In genomic region chr14:95072310-95072709, GRCh38 we compare ENCODE assay signal across 17 cellular contexts.
DNase-seq lines count a peak whose midpoint lies in the region; ATAC-seq, FAIRE-seq and TF ChIP-seq lines count a peak whose summit lies in the region.
"Had no signal": no experiment of that assay in that cellular context is flagged by ENCODE, and none has a peak within 500 bp of the region (broad histone marks: within the 10 kb centered on the region; RNA-seq: fewer than 3 reads in every experiment).

No MANE protein-coding gene starts in this region.

- no peaks in the 10 kb centered on the region for H3K79me2 ChIP-seq in K562 (ENCODE audit: control insufficient read depth, insufficient read depth, low read length)

- in situ Hi-C loops in GM13976 (cut with MboI; ENCODE audit: low sequenced_read_pairs, unreplicated experiment) (no loop called here), K562 (cut with MboI) (no loop called here)

- H3K9me1 ChIP-seq in K562 (ENCODE audit: control insufficient read depth, insufficient read depth, low read length) = no peaks in the 10 kb centered on the region

- no peaks in the 10 kb centered on the region for H3K9me3 ChIP-seq in K562 (replicated peaks; ENCODE audit: control insufficient read depth, insufficient read depth, low read depth, low read length)
- H3K9me3 ChIP-seq in stomach smooth muscle (ENCODE audit: control insufficient read depth in 2 of 2, low read length in 2 of 2) = no peaks in the 10 kb centered on the region
- peaks cover 0 to 11% (median 0%) of the 10 kb centered on the region in 11 donors for H3K9me3 ChIP-seq in heart right ventricle
- H3K9me3 ChIP-seq: A549 had no signal

- peak overlapping the region; percentile 47 for H3K4me3 Mint-ChIP-seq in mesothelial cell of epicardium
- H3K4me3 Mint-ChIP-seq: CD4-positive, alpha-beta T cell; H9 had no signal

- no peak overlapping the region for H3K4me2 ChIP-seq in K562 (ENCODE audit: insufficient read depth, low read length)
- H3K4me2 ChIP-seq: A549 had no signal

- H3K4me1 ChIP-seq in K562 (replicated peaks in 1 of 2; ENCODE audit: control insufficient read depth in 2 of 2, insufficient read depth in 2 of 2, low read length in 2 of 2) = no peaks in the 10 kb centered on the region
- H3K4me1 ChIP-seq in stomach smooth muscle (ENCODE audit: control insufficient read depth, insufficient read depth, low read length) = no peaks in the 10 kb centered on the region
- H3K4me1 ChIP-seq in heart right ventricle = no peaks in the 10 kb centered on the region
- H3K4me1 ChIP-seq: A549 had no signal

- no peaks in the 10 kb centered on the region for H3K36me3 ChIP-seq in K562 (ENCODE audit: control insufficient read depth, insufficient read depth, low read length)
- H3K36me3 ChIP-seq in stomach smooth muscle (ENCODE audit: control insufficient read depth in 2 of 2, insufficient read depth in 2 of 2, low read length in 2 of 2) = no peaks in the 10 kb centered on the region
- no peaks in the 10 kb centered on the region for H3K36me3 ChIP-seq in heart right ventricle

- CTCF ChIA-PET in K562 (lab: Yijun Ruan, JAX; ENCODE audit: low intra/inter-chr PET ratio) = no interaction called here

- no peaks in the 10 kb centered on the region for H3K9me3 Mint-ChIP-seq in mesothelial cell of epicardium
- H3K9me3 Mint-ChIP-seq: CD4-positive, alpha-beta T cell; H9 had no signal

- BruUV-seq in K562 (replicated peaks; lab: Mats Ljungman, UMichigan) = no TSS peak

- no peak for TF ChIP-seq POLR2A in K562 (conservative IDR thresholded peaks at IDR 0.05)

- no peak for TF ChIP-seq EP300 in K562 (IDR thresholded peaks at IDR 0.05; ENCODE audit: low read length)

- no peaks in the 10 kb centered on the region for H3K36me3 Mint-ChIP-seq in mesothelial cell of epicardium

- FAIRE-seq in K562 (lab: Jason Lieb, UNC) = no peak
- FAIRE-seq: A549, GM12892, H1 had no signal

- no peak for ATAC-seq in K562
- ATAC-seq in HG03565 (IDR thresholded peaks at IDR 0.05; ENCODE audit: unreplicated experiment) = no peak
- ATAC-seq in heart right ventricle = no peak
- ATAC-seq: A549 had no signal

- H3K27ac Mint-ChIP-seq in mesothelial cell of epicardium = peak overlapping the region; percentile 64
- H3K27ac Mint-ChIP-seq: CD4-positive, alpha-beta T cell; H9 had no signal

- POLR2A ChIA-PET in K562 (lab: Yijun Ruan, JAX) = no interaction called here

- TF ChIP-seq RAD21 in K562 (CRISPR knock-in tag; conservative IDR thresholded peaks at IDR 0.05 in 1 of 2, IDR thresholded peaks at IDR 0.05 in 1 of 2) = no peak

- 3% methylated on average over 6 of the region's 6 CpGs for WGBS in K562 (ENCODE audit: insufficient coverage, low coverage, missing lambda C conversion rate)
- 83% methylated on average over 6 of the region's 6 CpGs for WGBS in heart right ventricle, 2 donors

- H3K4me3 ChIP-seq in K562 (no peak overlapping the region), stomach smooth muscle (ENCODE audit: low read length in 2 of 2) (peak overlapping the region; percentile 6 to 40), heart right ventricle (no peak overlapping the region)
- H3K4me3 ChIP-seq: A549 had no signal

- no peak overlapping the region for H3K27ac ChIP-seq in K562 (ENCODE audit: extremely low read depth, low read depth, low read length)
- H3K27ac ChIP-seq in stomach smooth muscle (ENCODE audit: low read length) = no peak overlapping the region
- no peak overlapping the region for H3K27ac ChIP-seq in heart right ventricle
- H3K27ac ChIP-seq: 22Rv1, A549, C4-2B had no signal

- peaks cover 2 to 18% of the 10 kb centered on the region in 2 experiments; a peak in 4 of 5 replicates for H3K27me3 ChIP-seq in K562 (ENCODE audit: control insufficient read depth in 2 of 2, insufficient read depth in 2 of 2, low read length in 2 of 2)
- peaks cover 0 to 7% of the 10 kb centered on the region in 2 donors for H3K27me3 ChIP-seq in stomach smooth muscle (ENCODE audit: control insufficient read depth in 1 of 2, insufficient read depth in 2 of 2, low read length in 2 of 2)
- H3K27me3 ChIP-seq in heart right ventricle = peaks cover 0 to 43% (median 6%) of the 10 kb centered on the region in 7 donors

- H3K9ac ChIP-seq in K562 (ENCODE audit: insufficient read depth in 1 of 2, low read depth in 2 of 2, low read length in 2 of 2) (no peak overlapping the region), stomach smooth muscle (ENCODE audit: low read length in 2 of 2) (no peak overlapping the region)

- TF ChIP-seq CTCF in GM13976 (IDR thresholded peaks at IDR 0.05; ENCODE audit: borderline replicate concordance, control extremely low read depth, extremely low read depth, insufficient read depth, missing control alignments) (no peak), K562 (IDR thresholded peaks at IDR 0.05 in 2 of 3, conservative IDR thresholded peaks at IDR 0.05 in 1 of 3; ENCODE audit: insufficient read depth in 2 of 3, low read depth in 1 of 3, low read length in 3 of 3) (no peak), mesothelial cell of epicardium (IDR thresholded peaks at IDR 0.05; ENCODE audit: unreplicated experiment) (no peak), heart right ventricle (IDR thresholded peaks at IDR 0.05) (no peak)

- DNase-seq in GM13976 (ENCODE audit: low spot score) (peak; percentile 9), K562 (ENCODE audit: extremely low read depth in 1 of 4, low spot score in 3 of 4) (no peak), mesothelial cell of epicardium (ENCODE audit: low spot score in 2 of 2, unreplicated experiment in 2 of 2) (no peak), COLO829 (ENCODE audit: low spot score) (no peak), heart right ventricle (no peak)
- DNase-seq: AML-193; CD4-positive, alpha-beta T cell; DMS153; GDM1; H9 had no signal

- H3K4me1 Mint-ChIP-seq in mesothelial cell of epicardium = peaks cover 37% of the 10 kb centered on the region

- peaks cover 2% of the 10 kb centered on the region for H3K27me3 Mint-ChIP-seq in mesothelial cell of epicardium (ENCODE audit: low read depth)

- intact Hi-C loops in K562 (cut with micrococcal nuclease) (no loop called here), heart right ventricle (cut with DNase I) (no loop called here)

- no peak overlapping the region for H2AFZ ChIP-seq in K562 (ENCODE audit: low read depth, low read length)

- H4K20me1 ChIP-seq in K562 (replicated peaks; ENCODE audit: control insufficient read depth, insufficient read depth, low read length) = no peaks in the 10 kb centered on the region

TF ChIP-seq in K562, 482 proteins besides CTCF, POLR2A, EP300 and RAD21:
- TF ChIP-seq ZBTB34 (CRISPR knock-in tag; IDR thresholded peaks at IDR 0.05) = no peak
- TF ChIP-seq CBX8 (IDR thresholded peaks at IDR 0.05; ENCODE audit: borderline replicate concordance, extremely low read depth, low read depth, low read length, poor library complexity, severe bottlenecking) = peak; percentile 54

Comparison
In these comparisons a context has a peak if more than half of its experiments do, and no peak if none do; other contexts are left out.
1. H3K4me3 ChIP-seq: peak in stomach smooth muscle (2 of 2); none in K562 (single experiment) and heart right ventricle (0 of 10).